Comparison of ENCODE assay signal across 8 cellular contexts in the genomic region with DNA sequence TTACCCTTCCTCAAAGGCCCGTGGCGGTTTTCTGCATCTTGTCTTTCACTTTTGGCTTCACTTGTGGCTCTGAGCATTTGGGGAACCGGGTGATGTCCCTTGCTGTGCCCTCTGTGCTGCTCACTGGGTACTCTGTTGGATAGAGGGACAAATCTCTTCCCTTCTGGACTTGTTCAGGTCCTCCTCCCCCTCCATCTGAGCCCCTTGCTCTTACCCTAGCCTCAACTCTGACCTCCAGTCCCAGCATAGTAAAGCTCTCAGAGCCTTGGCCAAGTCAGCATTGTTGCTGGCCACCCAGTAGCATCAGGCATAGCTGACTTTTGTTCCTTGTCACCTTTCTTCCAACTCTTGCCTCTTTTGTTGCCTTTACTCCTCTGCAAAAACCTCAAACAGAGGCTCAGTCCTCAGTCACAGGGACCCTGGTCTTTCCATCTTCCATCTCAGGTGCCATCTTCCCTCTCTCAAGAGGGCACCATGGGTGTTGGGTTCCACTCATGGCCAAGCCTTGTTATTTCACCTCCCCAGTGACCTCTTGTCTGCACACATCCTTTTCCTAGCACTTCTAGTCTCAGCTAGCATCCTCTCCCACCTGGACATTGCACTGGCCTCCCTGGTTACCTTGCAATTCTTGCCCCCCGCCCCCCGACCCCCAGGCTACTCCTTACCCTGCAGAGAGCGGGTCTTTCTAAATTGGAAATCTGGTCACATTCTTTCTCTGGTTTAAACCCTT. TPM values are rescaled to one million over a fixed set of nuclear protein-coding genes. Genes with fewer than 3 reads are reported as not detected.
A peak's percentile ranks its signal among the peaks of the same experiment; 100 is the strongest.
DNase-seq lines count a peak whose midpoint lies in the region; ATAC-seq and TF ChIP-seq lines count a peak whose summit lies in the region.

No MANE protein-coding gene starts in this region.

- peak overlapping the region; percentile 95 for H3K4me3 ChIP-seq in SJCRH30

- CTCF ChIA-PET in MCF 10A (lab: Yijun Ruan, JAX), result interaction anchor here (0.9 to 2.0 kb wide), 6 partner anchors 12 to 121 kb away, joined by 3 to 6 read pairs (median 4); a partner anchor contains a TSS

- no peaks in the 10 kb centered on the region for H3K9me3 Mint-ChIP-seq in MCF 10A (ENCODE audit: unreplicated experiment)

- POLR2A ChIA-PET in MCF 10A (lab: Yijun Ruan, JAX), result interaction anchor here (0.9 to 4.3 kb wide), 25 partner anchors 9 to 149 kb away, joined by 3 to 45 read pairs (median 9); a partner anchor contains a TSS

- no TSS peak for BruUV-seq in MCF 10A (replicated peaks; lab: Mats Ljungman, UMichigan)

- no peak for TF ChIP-seq CTCF in MCF 10A (IDR thresholded peaks at IDR 0.05; ENCODE audit: unreplicated experiment)

- peak; percentile 21 to 49 for DNase-seq in activated CD8-positive, alpha-beta memory T cell treated with anti-CD3 and anti-CD28 coated beads for 1 hour (ENCODE audit: extremely low read depth in 1 of 2, low read depth in 1 of 2)
- DNase-seq in activated CD8-positive, alpha-beta memory T cell treated with anti-CD3 and anti-CD28 coated beads, Interleukin-2, amount 50 U/mL, for 48 hours, result no peak
- DNase-seq in SJCRH30 (no peak), MCF 10A (ENCODE audit: unreplicated experiment) (peak; percentile 68), medulla oblongata (ENCODE audit: extremely low spot score) (peak; percentile 90), GOT3 (lab: John Stamatoyannopoulos, UW) (no peak)
- peak; percentile 67 to 76 for DNase-seq in stimulated activated CD8-positive, alpha-beta memory T cell treated with anti-CD3 and anti-CD28 coated beads, Interleukin-7, amount 100 ng/mL, for 4 hours (ENCODE audit: low read depth in 2 of 2)

- no peaks in the 10 kb centered on the region for H3K9me3 ChIP-seq in SJCRH30 (replicated peaks)

- H3K36me3 Mint-ChIP-seq in MCF 10A (ENCODE audit: insufficient read depth, unreplicated experiment), result peaks cover 75% of the 10 kb centered on the region

- H3K27me3 ChIP-seq in SJCRH30, result no peaks in the 10 kb centered on the region

- H3K4me1 Mint-ChIP-seq in MCF 10A (ENCODE audit: insufficient read depth, unreplicated experiment), result peaks cover 32% of the 10 kb centered on the region

- peak overlapping the region; percentile 57 for H3K27ac ChIP-seq in SJCRH30

- intact Hi-C loops in MCF 10A (cut with micrococcal nuclease), result loop anchor here (2.0 kb wide), 1 partner anchor 104 kb away; no protein-coding TSS in a partner anchor

- peak; percentile 52 for ATAC-seq in HG02885 (IDR thresholded peaks at IDR 0.05; ENCODE audit: poor library complexity, unreplicated experiment)

- peak overlapping the region; percentile 98 for H3K27ac Mint-ChIP-seq in MCF 10A (ENCODE audit: low read depth, unreplicated experiment)

- peak overlapping the region; percentile 100 for H3K4me3 Mint-ChIP-seq in MCF 10A (ENCODE audit: unreplicated experiment)

- H3K27me3 Mint-ChIP-seq in MCF 10A (ENCODE audit: insufficient read depth, unreplicated experiment), result no peaks in the 10 kb centered on the region

- 0 out of 2 replicates have a peak, but pooled peaks cover 5% of the 10 kb centered on the region for H3K4me1 ChIP-seq in SJCRH30

- H3K36me3 ChIP-seq in SJCRH30, result no peaks in the 10 kb centered on the region

RNA-seq across cellular contexts. Expression of a gene that starts 0.4 kb away (rescaled TPM):
- 7.4 and 7.6 TPM in 2 replicates for total RNA-seq in SJCRH30 (2014; rRNA removed; shearing (Covaris generic))
- total RNA-seq in MCF 10A (2022), result 20.3 and 32.7 TPM in 2 replicates

RNA-seq across cellular contexts. Expression of a gene that starts 5.4 kb away (rescaled TPM):
- 0.99 and 1.7 TPM in 2 replicates for total RNA-seq in SJCRH30 (2014; rRNA removed; shearing (Covaris generic))
- 0.52 and 1.6 TPM in 2 replicates for total RNA-seq in MCF 10A (2022)

RNA-seq across cellular contexts. Expression of a gene that starts 6.9 kb away (rescaled TPM):
- 2.3 and 4.5 TPM in 2 replicates for total RNA-seq in SJCRH30 (2014; rRNA removed; shearing (Covaris generic))
- total RNA-seq in MCF 10A (2022), result 35.3 and 44.5 TPM in 2 replicates

RNA-seq across cellular contexts. Expression of a gene that starts 31.4 kb away (rescaled TPM):
- total RNA-seq in SJCRH30 (2014; rRNA removed; shearing (Covaris generic)), result 12.6 and 15.1 TPM in 2 replicates
- total RNA-seq in MCF 10A (2022), result 107 TPM in 2 replicates

RNA-seq across cellular contexts. Expression of a gene that starts 43.3 kb away (rescaled TPM):
- total RNA-seq in SJCRH30 (2014; rRNA removed; shearing (Covaris generic)), result not detected in 2 replicates
- total RNA-seq in MCF 10A (2022), result not detected in 2 replicates

Comparison
In these comparisons a context has a peak if more than half of its experiments do, and no peak if none do; other contexts are left out.
1. DNase-seq: peak in activated CD8-positive, alpha-beta memory T cell treated with anti-CD3 and anti-CD28 coated beads for 1 hour (2 of 2), MCF 10A (single experiment), medulla oblongata (single experiment) and stimulated activated CD8-positive, alpha-beta memory T cell treated with anti-CD3 and anti-CD28 coated beads, Interleukin-7, amount 100 ng/mL, for 4 hours (2 of 2); none in activated CD8-positive, alpha-beta memory T cell treated with anti-CD3 and anti-CD28 coated beads, Interleukin-2, amount 50 U/mL, for 48 hours (single experiment), SJCRH30 (0 of 2) and GOT3 (single experiment).